28 cellular contexts compared by ENCODE assay signal in the genomic region with DNA sequence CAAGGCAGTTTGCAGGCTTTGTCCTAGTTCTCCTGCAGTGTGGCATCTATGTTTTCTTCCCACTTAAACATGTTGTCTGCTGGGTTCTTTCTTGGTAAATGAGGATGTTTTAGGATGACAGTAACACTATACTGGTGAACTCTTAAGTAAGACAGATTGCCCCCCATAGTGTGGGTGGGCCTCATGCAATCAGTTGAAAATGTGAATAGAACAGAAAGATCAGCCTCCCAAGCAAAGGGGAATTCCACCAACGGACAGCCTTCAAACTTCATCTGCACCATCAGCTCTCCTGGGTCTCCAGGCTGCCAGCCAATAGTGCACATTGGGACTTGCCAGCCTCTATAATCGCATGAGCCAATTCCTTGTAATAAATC. TPM values are rescaled to one million over a fixed set of nuclear protein-coding genes. Genes with fewer than 3 reads are reported as not detected.
DNase-seq lines count a peak whose midpoint lies in the region; ATAC-seq, FAIRE-seq and TF ChIP-seq lines count a peak whose summit lies in the region.
"Had no signal": no experiment of that assay in that cellular context is flagged by ENCODE, and none has a peak within 500 bp of the region (broad histone marks: within the 10 kb centered on the region; RNA-seq: fewer than 3 reads in every experiment).

No MANE protein-coding gene starts in this region.

- intact Hi-C loops in IMR-90 (cut with micrococcal nuclease), result no loop called here
- intact Hi-C loops in GM12878 (cut with micrococcal nuclease; ENCODE audit: unreplicated experiment), result loop anchor here (5.0 kb wide), 1 partner anchor 928 kb away; no protein-coding TSS in a partner anchor

- H3K18ac ChIP-seq in IMR-90 (ENCODE audit: low read depth, low read length), result no peak overlapping the region

- H2AFZ ChIP-seq in IMR-90 (replicated peaks; ENCODE audit: low read length, poor library complexity), result no peak overlapping the region
- no peak overlapping the region for H2AFZ ChIP-seq in GM12878 (ENCODE audit: control insufficient read depth, low read depth, low read length)
- no peak overlapping the region for H2AFZ ChIP-seq in neural progenitor cell (replicated peaks)

- no peak overlapping the region for H3K4me3 ChIP-seq in IMR-90 (ENCODE audit: insufficient read depth, low read depth, low read length)
- H3K4me3 ChIP-seq in GM12878, result no peak overlapping the region
- H3K4me3 ChIP-seq in neural progenitor cell, result no peak overlapping the region
- H3K4me3 ChIP-seq: Peyer's patch, SK-N-MC had no signal

- no peak overlapping the region for H4K91ac ChIP-seq in IMR-90 (ENCODE audit: insufficient read depth, low read depth, low read length)

- no peaks in the 10 kb centered on the region for H3K27me3 ChIP-seq in IMR-90 (ENCODE audit: control insufficient read depth, insufficient read depth, low read length)
- H3K27me3 ChIP-seq in GM12878 (replicated peaks in 1 of 2; ENCODE audit: control insufficient read depth in 2 of 2, insufficient read depth in 2 of 2, low read length in 1 of 2), result no peaks in the 10 kb centered on the region
- no peaks in the 10 kb centered on the region for H3K27me3 ChIP-seq in neural progenitor cell
- H3K27me3 ChIP-seq: Peyer's patch had no signal

- H2AK9ac ChIP-seq in IMR-90 (replicated peaks; ENCODE audit: low read depth, low read length, poor library complexity), result no peak overlapping the region

- H3K9me3 ChIP-seq in IMR-90 (ENCODE audit: control insufficient read depth, insufficient read depth, low read length), result no peaks in the 10 kb centered on the region
- H3K9me3 ChIP-seq in GM12878 (replicated peaks; ENCODE audit: control insufficient read depth, insufficient read depth, low read length), result no peaks in the 10 kb centered on the region
- no peaks in the 10 kb centered on the region for H3K9me3 ChIP-seq in neural progenitor cell (ENCODE audit: low read depth)
- H3K9me3 ChIP-seq: Peyer's patch had no signal

- no TSS peak for BruUV-seq in IMR-90 (replicated peaks; lab: Mats Ljungman, UMichigan)
- no TSS peak for BruUV-seq in GM12878 (replicated peaks; lab: Mats Ljungman, UMichigan)

- no peak overlapping the region for H4K5ac ChIP-seq in IMR-90 (ENCODE audit: low read depth, low read length)

- H3K9ac ChIP-seq in IMR-90 (ENCODE audit: low read depth, low read length) (no peak overlapping the region), GM12878 (ENCODE audit: control insufficient read depth, insufficient read depth, low read length) (no peak overlapping the region), neural progenitor cell (no peak overlapping the region)

- H3K23ac ChIP-seq in IMR-90 (ENCODE audit: low read depth, low read length), result no peak overlapping the region

- WGBS in IMR-90 (ENCODE audit: extremely low coverage in 2 of 2, insufficient read length in 1 of 2), 2 experiments, result no CpG with 5 or more reads among the region's 2 CpGs
- WGBS in GM12878 (ENCODE audit: insufficient coverage, insufficient replicate concordance, low lambda C conversion rate, missing lambda C conversion rate), result 50% methylated on average over 2 of the region's 2 CpGs

- POLR2A ChIA-PET in IMR-90 (lab: Charles Lee; ENCODE audit: unreplicated experiment) (no interaction called here), GM12878 (lab: Charles Lee) (interaction anchor here (0.6 to 2.8 kb wide), 3 partner anchors 9 to 739 kb away, joined by 4 to 15 read pairs (median 6); a partner anchor contains a TSS), HEK293T (lab: Yijun Ruan, JAX) (interaction anchor here (0.7 to 1.1 kb wide), 3 partner anchors 121 to 599 kb away, joined by 3 to 4 read pairs (median 3); no protein-coding TSS in a partner anchor)

- H3F3A ChIP-seq in neural progenitor cell (ENCODE audit: low read depth), result peaks cover 4% of the 10 kb centered on the region

- dilution Hi-C loops in IMR-90 (cut with HindIII; ENCODE audit: low sequenced_read_pairs, unreplicated experiment), result no loop called here

- no peak for FAIRE-seq in GM12878 (lab: Jason Lieb, UNC)
- FAIRE-seq: GM12891 had no signal

- H4K20me1 ChIP-seq in IMR-90 (ENCODE audit: insufficient read depth, low read length) (no peaks in the 10 kb centered on the region), GM12878 (ENCODE audit: control insufficient read depth, insufficient read depth) (no peaks in the 10 kb centered on the region), neural progenitor cell (ENCODE audit: low read depth) (no peaks in the 10 kb centered on the region)

- peak; percentile 42 for DNase-seq in activated CD8-positive, alpha-beta memory T cell treated with anti-CD3 and anti-CD28 coated beads, Interleukin-2, amount 50 U/mL, for 48 hours
- no peak for DNase-seq in activated CD8-positive, alpha-beta memory T cell treated with anti-CD3 and anti-CD28 coated beads, Interleukin-2, amount 10 ng/mL, durations not matched to agents 7 days and 5 days
- DNase-seq in IMR-90 (no peak), GM12878 (ENCODE audit: low read depth, low spot score) (no peak), type B pancreatic cell (ENCODE audit: extremely low spot score, unreplicated experiment) (no peak), neural progenitor cell (ENCODE audit: low spot score) (no peak), HEK293T (ENCODE audit: extremely low spot score) (no peak), COR-L47 (lab: John Stamatoyannopoulos, UW) (no peak)
- DNase-seq: CD8-positive, alpha-beta T cell; DMS 273 treated with DMSO at 0.1 percent for 48 hours; DMS79; EL; GDM1; GOT3; HCEC 1CT; Kasumi-1; NCI-H1105; NCI-H146; NCI-H1930; NCI-H2107; NCI-H524 treated with DMSO at 0.1 percent for 48 hours; NCI-H82; NK-92 treated with Interleukin-12 subunit alpha and Interleukin-12 subunit beta, amount 100 ng/mL, for 24 hours; Peyer's patch; SHP77 treated with DMSO at 0.1 percent for 48 hours had no signal

- H3K4me2 ChIP-seq in IMR-90 (ENCODE audit: low read depth, low read length) (no peak overlapping the region), GM12878 (ENCODE audit: control insufficient read depth, insufficient read depth) (peak overlapping the region; percentile 94), neural progenitor cell (no peak overlapping the region)

- no peak for TF ChIP-seq RAD21 in IMR-90 (IDR thresholded peaks at IDR 0.05; ENCODE audit: low read length)
- no peak for TF ChIP-seq RAD21 in GM12878 (IDR thresholded peaks at IDR 0.05; ENCODE audit: insufficient read depth, low read depth, low read length)

- SMC1A ChIA-PET in GM12878 (lab: Charles Lee; ENCODE audit: uncharacterized antibody, unreplicated experiment), result interaction anchor here (0.6 to 4.8 kb wide), 6 partner anchors 11 to 686 kb away, joined by 3 to 34 read pairs (median 4); no protein-coding TSS in a partner anchor

- no peak overlapping the region for H2BK20ac ChIP-seq in IMR-90 (ENCODE audit: low read depth, low read length)

- H3K27ac ChIP-seq in IMR-90 (ENCODE audit: insufficient read depth, low read length), result no peak overlapping the region
- H3K27ac ChIP-seq in GM12878 (ENCODE audit: control insufficient read depth, insufficient read depth), result no peak overlapping the region
- H3K27ac ChIP-seq in neural progenitor cell, result no peak overlapping the region
- H3K27ac ChIP-seq: C4-2B, SK-N-MC had no signal

- H3K14ac ChIP-seq in IMR-90 (replicated peaks; ENCODE audit: low read depth, low read length), result 0 out of 2 replicates have a peak overlapping the region, but pooled peaks have one; percentile 17

- H3K27ac Mint-ChIP-seq in activated CD8-positive, alpha-beta memory T cell treated with anti-CD3 and anti-CD28 coated beads, Interleukin-2, amount 10 ng/mL, durations not matched to agents 7 days and 5 days, result no peak overlapping the region
- peak overlapping the region; percentile 93 for H3K27ac Mint-ChIP-seq in type B pancreatic cell
- no peak overlapping the region for H3K27ac Mint-ChIP-seq in neural progenitor cell
- H3K27ac Mint-ChIP-seq: CD8-positive, alpha-beta T cell had no signal

- H3K56ac ChIP-seq in IMR-90 (ENCODE audit: extremely low read depth, insufficient read depth, low read length), result no peak overlapping the region

- 0 out of 4 replicates have a peak, but pooled peaks cover 0 to 8% of the 10 kb centered on the region in 2 experiments for H3K79me1 ChIP-seq in IMR-90 (ENCODE audit: low read depth in 1 of 2, low read length in 2 of 2)

- H3K4ac ChIP-seq in IMR-90 (ENCODE audit: low read depth, low read length), result no peak overlapping the region

- no peaks in the 10 kb centered on the region for H3K27me3 Mint-ChIP-seq in activated CD8-positive, alpha-beta memory T cell treated with anti-CD3 and anti-CD28 coated beads, Interleukin-2, amount 10 ng/mL, durations not matched to agents 7 days and 5 days
- H3K27me3 Mint-ChIP-seq in type B pancreatic cell, result no peaks in the 10 kb centered on the region
- H3K27me3 Mint-ChIP-seq in neural progenitor cell (ENCODE audit: insufficient read depth, low read depth), result peaks cover 14% of the 10 kb centered on the region

- in situ Hi-C loops in IMR-90 (cut with MboI; ENCODE audit: low sequenced_read_pairs), result loop anchor here (10.0 to 25.0 kb wide), 2 partner anchors 235 to 373 kb away; no protein-coding TSS in a partner anchor
- in situ Hi-C loops in GM12878 (cut with MboI), result loop anchor here (5.0 kb wide), 1 partner anchor 933 kb away; no protein-coding TSS in a partner anchor

- peaks cover 48% of the 10 kb centered on the region for H3K4me1 Mint-ChIP-seq in activated CD8-positive, alpha-beta memory T cell treated with anti-CD3 and anti-CD28 coated beads, Interleukin-2, amount 10 ng/mL, durations not matched to agents 7 days and 5 days
- H3K4me1 Mint-ChIP-seq in type B pancreatic cell (ENCODE audit: unreplicated experiment) (peaks cover 36% of the 10 kb centered on the region), neural progenitor cell (peaks cover 14% of the 10 kb centered on the region)

- peaks cover 7% of the 10 kb centered on the region for H3K4me1 ChIP-seq in IMR-90 (ENCODE audit: control insufficient read depth, insufficient read depth, low read length)
- H3K4me1 ChIP-seq in GM12878 (ENCODE audit: control insufficient read depth, insufficient read depth, low read length), result peaks cover 45% of the 10 kb centered on the region
- peaks cover 13% of the 10 kb centered on the region for H3K4me1 ChIP-seq in neural progenitor cell

- TF ChIP-seq EP300 in GM12878 (IDR thresholded peaks at IDR 0.05; ENCODE audit: borderline replicate concordance in 1 of 2, control insufficient read depth in 1 of 2, low read depth in 2 of 2, low read length in 2 of 2), result no peak

- no peak overlapping the region for H3K4me3 Mint-ChIP-seq in activated CD8-positive, alpha-beta memory T cell treated with anti-CD3 and anti-CD28 coated beads, Interleukin-2, amount 10 ng/mL, durations not matched to agents 7 days and 5 days
- H3K4me3 Mint-ChIP-seq in type B pancreatic cell, result no peak overlapping the region
- H3K4me3 Mint-ChIP-seq in neural progenitor cell, result no peak overlapping the region
- H3K4me3 Mint-ChIP-seq: CD8-positive, alpha-beta T cell had no signal

- H3K36me3 Mint-ChIP-seq in activated CD8-positive, alpha-beta memory T cell treated with anti-CD3 and anti-CD28 coated beads, Interleukin-2, amount 10 ng/mL, durations not matched to agents 7 days and 5 days, result no peaks in the 10 kb centered on the region
- H3K36me3 Mint-ChIP-seq in type B pancreatic cell (no peaks in the 10 kb centered on the region), neural progenitor cell (no peaks in the 10 kb centered on the region)
- H3K36me3 Mint-ChIP-seq: CD8-positive, alpha-beta T cell had no signal

- H3K9me1 ChIP-seq in IMR-90 (ENCODE audit: insufficient read depth, low read length), result 0 out of 2 replicates have a peak, but pooled peaks cover 2% of the 10 kb centered on the region

- RAD21 ChIA-PET in GM12878 (lab: Charles Lee; ENCODE audit: unreplicated experiment), result interaction anchor here (0.6 to 6.3 kb wide), 6 partner anchors 11 to 595 kb away, joined by 3 to 41 read pairs (median 4); no protein-coding TSS in a partner anchor

- no peaks in the 10 kb centered on the region for H3K36me3 ChIP-seq in IMR-90 (ENCODE audit: control insufficient read depth, insufficient read depth, low read length)
- no peaks in the 10 kb centered on the region for H3K36me3 ChIP-seq in GM12878 (ENCODE audit: control insufficient read depth in 2 of 2, insufficient read depth in 2 of 2, low read length in 1 of 2)
- H3K36me3 ChIP-seq in neural progenitor cell, result no peaks in the 10 kb centered on the region
- H3K36me3 ChIP-seq: Peyer's patch had no signal

- peak overlapping the region; percentile 32; the same call in 1 of the 3 replicates for H2BK15ac ChIP-seq in IMR-90 (ENCODE audit: low read depth, low read length)

- no peak overlapping the region for H2AK5ac ChIP-seq in IMR-90 (ENCODE audit: low read depth, low read length)

- TF ChIP-seq POLR2A in IMR-90 (IDR thresholded peaks at IDR 0.05; ENCODE audit: low read depth, low read length) (no peak), GM12878 (IDR thresholded peaks at IDR 0.05; ENCODE audit: low read depth, low read length) (no peak)

- no peaks in the 10 kb centered on the region for H3K9me3 Mint-ChIP-seq in activated CD8-positive, alpha-beta memory T cell treated with anti-CD3 and anti-CD28 coated beads, Interleukin-2, amount 10 ng/mL, durations not matched to agents 7 days and 5 days (ENCODE audit: low read depth)
- H3K9me3 Mint-ChIP-seq in type B pancreatic cell (no peaks in the 10 kb centered on the region), neural progenitor cell (no peaks in the 10 kb centered on the region)
- H3K9me3 Mint-ChIP-seq: CD8-positive, alpha-beta T cell had no signal

- no peak overlapping the region; the same call in 1 of the 2 replicates for H2BK120ac ChIP-seq in IMR-90 (ENCODE audit: low read depth, low read length)

- no peak for TF ChIP-seq CTCF in IMR-90 (conservative IDR thresholded peaks at IDR 0.05; ENCODE audit: low read depth, low read length)
- TF ChIP-seq CTCF in GM12878 (IDR thresholded peaks at IDR 0.05 in 2 of 3, conservative IDR thresholded peaks at IDR 0.05 in 1 of 3; ENCODE audit: control insufficient read depth in 2 of 3, extremely low read depth in 1 of 3, insufficient read depth in 1 of 3, low read depth in 3 of 3, low read length in 3 of 3), result no peak
- TF ChIP-seq CTCF in type B pancreatic cell (conservative IDR thresholded peaks at IDR 0.05), result no peak
- no peak for TF ChIP-seq CTCF in neural progenitor cell (IDR thresholded peaks at IDR 0.05)

- ATAC-seq in activated CD8-positive, alpha-beta memory T cell treated with anti-CD3 and anti-CD28 coated beads, Interleukin-2, amount 10 ng/mL, durations not matched to agents 7 days and 5 days, result no peak
- ATAC-seq in IMR-90 (ENCODE audit: low read depth) (no peak), GM12878 (no peak)
- ATAC-seq: CD8-positive, alpha-beta T cell had no signal

- H3K79me2 ChIP-seq in GM12878 (ENCODE audit: control insufficient read depth, insufficient read depth, low read length) (no peaks in the 10 kb centered on the region), neural progenitor cell (ENCODE audit: low read depth) (no peaks in the 10 kb centered on the region)

- CTCF ChIA-PET in activated CD8-positive, alpha-beta memory T cell treated with anti-CD3 and anti-CD28 coated beads, Interleukin-2, amount 10 ng/mL, durations not matched to agents 7 days and 5 days (lab: Charles Lee), result interaction anchor here (0.9 to 1.7 kb wide), 3 partner anchors 29 to 594 kb away, joined by 3 to 5 read pairs (median 3); no protein-coding TSS in a partner anchor
- CTCF ChIA-PET in IMR-90 (lab: Yijun Ruan, JAX) (interaction anchor here (2.2 kb wide), 1 partner anchor 10 kb away, joined by 7 read pairs; no protein-coding TSS in a partner anchor), GM12878 (lab: Yijun Ruan, JAX) (interaction anchor here (1.2 to 2.5 kb wide), 2 partner anchors 10 to 927 kb away, joined by 6 to 13 read pairs; no protein-coding TSS in a partner anchor), HEK293T (lab: Yijun Ruan, JAX) (interaction anchor here (0.6 to 1.3 kb wide), 3 partner anchors 10 to 401 kb away, joined by 3 to 7 read pairs (median 6); no protein-coding TSS in a partner anchor)

- H2BK5ac ChIP-seq in IMR-90 (ENCODE audit: low read depth, low read length, poor library complexity, severe bottlenecking), result no peak overlapping the region

- H4K8ac ChIP-seq in IMR-90 (ENCODE audit: low read depth in 2 of 2, low read length in 2 of 2), result no peak overlapping the region

RNA-seq across cellular contexts. Expression of a gene that starts 10.7 kb away (rescaled TPM):
- 10 to 100 TPM; 40.0 to 44.9 TPM for total RNA-seq in activated CD8-positive, alpha-beta memory T cell treated with anti-CD3 and anti-CD28 coated beads, Interleukin-2, amount 10 ng/mL, durations not matched to agents 7 days and 5 days
- 10.6 and 12.8 TPM in 2 replicates for total RNA-seq in IMR-90 (2012; rRNA removed)
- 16.0 and 17.7 TPM in 2 replicates for polyA plus RNA-seq in IMR-90 (2012; rRNA removed)
- 2.9 and 4.6 TPM in 2 replicates for polyA plus RNA-seq in IMR-90 (2012; cell fraction: cytosol; rRNA removed)
- 20.3 and 133 TPM in 2 replicates for polyA plus RNA-seq in IMR-90 (2012; cell fraction: nucleus; rRNA removed; ENCODE audit: low replicate concordance)
- 201 and 211 TPM in 2 replicates for total RNA-seq in GM12878 (2013; cell fraction: nucleolus; rRNA removed)
- total RNA-seq in GM12878 (2014; rRNA removed), result 36.8 and 50.2 TPM in 2 replicates
- total RNA-seq in GM12878 (2014; rRNA removed; fragmentation: Illumina TruSeq; extraction: Trizol), result 43.0 and 49.0 TPM in 2 replicates
- total RNA-seq in GM12878 (2021), result 31.2 and 33.8 TPM in 2 replicates
- polyA plus RNA-seq in GM12878 (2011; ENCODE audit: low read depth), result 39.2 TPM
- polyA plus RNA-seq in GM12878 (2011; rRNA removed), result 94.4 and 113 TPM in 2 replicates
- polyA plus RNA-seq in GM12878 (2011; cell fraction: cytosol; rRNA removed), result 36.8 and 38.2 TPM in 2 replicates
- 192 and 194 TPM in 2 replicates for polyA plus RNA-seq in GM12878 (2011; cell fraction: nucleus; rRNA removed)
- polyA plus RNA-seq in GM12878 (2012), result 32.4 and 44.6 TPM in 2 replicates
- 50.1 and 68.9 TPM in 2 replicates for polyA plus RNA-seq in GM12878 (2014; fragmentation: Illumina TruSeq; extraction: Trizol)
- polyA plus RNA-seq in GM12878 (2014; fragmentation: Nextera tagmentation; extraction: Ambion mirVana), result 10 to 100 TPM; 22.0 to 26.2 TPM
- 58.0 and 67.1 TPM in 2 replicates for polyA plus RNA-seq in GM12878 (2014; rRNA removed)
- polyA plus RNA-seq in GM12878 (2016; fragmentation: Nextera tagmentation; extraction: Ambion mirVana), result 10 to 100 TPM; 10.8 to 17.9 TPM
- 33.6 and 34.2 TPM in 2 replicates for polyA minus RNA-seq in GM12878 (2011; rRNA and poly(A)+ RNA removed)
- polyA minus RNA-seq in GM12878 (2011; cell fraction: cytosol; rRNA and poly(A)+ RNA removed), result 9.8 and 11.7 TPM in 2 replicates
- 29.8 and 33.2 TPM in 2 replicates for polyA minus RNA-seq in GM12878 (2011; cell fraction: nucleus; rRNA and poly(A)+ RNA removed)
- total RNA-seq in type B pancreatic cell (ENCODE audit: low replicate concordance), result 22.2 and 38.1 TPM in 2 replicates
- 60.1 and 99.0 TPM in 2 replicates for total RNA-seq in neural progenitor cell (ENCODE audit: low replicate concordance)
